15 cellular contexts compared by ENCODE assay signal in the genomic region with DNA sequence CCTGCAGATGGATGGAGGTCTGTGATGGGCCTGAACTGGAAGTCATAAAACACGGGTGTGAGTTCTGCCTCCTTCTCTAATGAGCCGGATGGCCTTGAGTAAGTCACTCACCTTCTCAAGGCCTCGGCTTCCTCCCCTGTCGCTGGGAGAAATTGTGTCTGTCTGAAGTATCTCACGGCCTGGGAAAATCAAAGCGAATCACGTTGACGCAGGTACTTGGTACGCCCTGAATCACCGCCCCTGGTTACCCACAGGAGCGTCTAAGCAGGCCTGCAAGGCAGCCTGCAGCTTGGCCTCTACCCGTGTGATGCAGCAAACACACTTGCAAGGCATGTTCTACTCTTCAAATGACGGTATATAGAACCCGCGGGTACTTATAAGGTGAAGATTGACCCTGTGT.
"Had no signal": no experiment of that assay in that cellular context is flagged by ENCODE, and none has a peak within 500 bp of the region (broad histone marks: within the 10 kb centered on the region; RNA-seq: fewer than 3 reads in every experiment).

No MANE protein-coding gene starts in this region.

- H3K4me1 ChIP-seq: prostate gland had no signal

- H3K4me1 Mint-ChIP-seq: central memory CD8-positive, alpha-beta T cell; WTC11 had no signal

- H3K27ac ChIP-seq: prostate gland had no signal

- H3K4me3 Mint-ChIP-seq: activated CD8-positive, alpha-beta T cell treated with anti-CD3 and anti-CD28 coated beads for 36 hours; brain; central memory CD8-positive, alpha-beta T cell; stimulated activated memory B cell treated with anti-CD40 and anti-IgM and Interleukin-4, amounts not matched to agents 10 μg/mL and 1 μg/mL and 100 μg/mL, for 72 hours; T-helper 17 cell; WTC11 had no signal

- H3K9me3 ChIP-seq: prostate gland, transverse colon had no signal

- H3K9me3 Mint-ChIP-seq: activated CD8-positive, alpha-beta T cell treated with anti-CD3 and anti-CD28 coated beads for 36 hours; central memory CD8-positive, alpha-beta T cell; stimulated activated memory B cell treated with anti-CD40 and anti-IgM and Interleukin-4, amounts not matched to agents 10 μg/mL and 1 μg/mL and 100 μg/mL, for 72 hours had no signal

- H3K4me3 ChIP-seq: coronary artery, prostate gland, transverse colon had no signal

- DNase-seq: activated CD4-positive, alpha-beta T cell treated with anti-CD3 and anti-CD28 coated beads for 4 hours; activated CD8-positive, alpha-beta T cell treated with anti-CD3 and anti-CD28 coated beads for 36 hours; activated gamma-delta T cell; activated T-cell treated with anti-CD3 and anti-CD28 coated beads, Interleukin-2, amount 50 U/mL, for 48 hours; effector CD4-positive, alpha-beta T cell; stimulated activated CD4-positive, alpha-beta T cell treated with anti-CD3 and anti-CD28 coated beads, Interleukin-2, amount 100 ng/mL, for 48 hours; T-helper 17 cell; transverse colon had no signal

- H3K36me3 ChIP-seq: prostate gland, transverse colon had no signal

- ATAC-seq: activated CD8-positive, alpha-beta T cell treated with anti-CD3 and anti-CD28 coated beads for 36 hours; activated naive CD4-positive, alpha-beta T cell treated with anti-CD3 and anti-CD28 coated beads, Interleukin-2, amount 50 U/mL, for 72 hours; stimulated activated memory B cell treated with anti-CD40 and anti-IgM and Interleukin-4, amounts not matched to agents 10 μg/mL and 1 μg/mL and 100 μg/mL, for 72 hours; T-helper 17 cell; WTC11 had no signal

- H3K36me3 Mint-ChIP-seq: activated naive CD4-positive, alpha-beta T cell treated with anti-CD3 and anti-CD28 coated beads, Interleukin-2, amount 50 U/mL, for 72 hours; brain; stimulated activated memory B cell treated with anti-CD40 and anti-IgM and Interleukin-4, amounts not matched to agents 10 μg/mL and 1 μg/mL and 100 μg/mL, for 72 hours; WTC11 had no signal

- H3K27ac Mint-ChIP-seq: activated CD8-positive, alpha-beta T cell treated with anti-CD3 and anti-CD28 coated beads for 36 hours; activated naive CD4-positive, alpha-beta T cell treated with anti-CD3 and anti-CD28 coated beads, Interleukin-2, amount 50 U/mL, for 72 hours; brain; stimulated activated memory B cell treated with anti-CD40 and anti-IgM and Interleukin-4, amounts not matched to agents 10 μg/mL and 1 μg/mL and 100 μg/mL, for 72 hours; T-helper 17 cell; WTC11 had no signal

- H3K27me3 ChIP-seq: transverse colon had no signal

- H3K27me3 Mint-ChIP-seq: activated CD8-positive, alpha-beta T cell treated with anti-CD3 and anti-CD28 coated beads for 36 hours had no signal
